ENCODE assay signal across 17 cellular contexts in the genomic region with DNA sequence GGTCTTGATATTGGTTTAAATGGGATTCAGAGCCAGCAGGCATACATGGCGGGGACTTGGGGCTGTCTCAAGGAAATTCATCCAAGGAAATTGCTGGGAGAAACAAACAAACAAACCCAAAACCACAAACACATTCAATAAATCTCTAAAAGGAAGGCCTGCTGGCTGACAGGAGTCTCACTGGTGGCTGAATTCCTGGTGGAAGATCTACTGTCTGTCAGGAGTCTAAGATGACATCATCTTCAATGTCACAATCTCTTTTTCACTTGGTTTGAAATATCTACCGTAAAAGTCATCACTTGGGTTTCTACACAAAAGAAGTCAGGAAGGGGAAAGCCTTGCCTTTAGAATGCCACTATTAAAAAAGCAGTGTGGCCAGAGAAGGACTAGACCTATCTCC.
"Had no signal": no experiment of that assay in that cellular context is flagged by ENCODE, and none has a peak within 500 bp of the region (broad histone marks: within the 10 kb centered on the region; RNA-seq: fewer than 3 reads in every experiment).

No MANE protein-coding gene starts in this region.

- DNase-seq: activated CD4-positive, alpha-beta T cell treated with anti-CD3 and anti-CD28 coated beads, Interleukin-2, amount 50 U/mL, for 48 hours; activated gamma-delta T cell treated with Interleukin-2 at 50 U/mL for 16 hours; adrenal gland; dermis blood vessel endothelial cell; gastrocnemius medialis; head of caudate nucleus; left ventricle myocardium superior; stimulated activated CD4-positive, alpha-beta T cell treated with anti-CD3 and anti-CD28 coated beads, Interleukin-12 subunit alpha, Interleukin-12 subunit beta, amount 100 ng/mL, for 4 hours; stimulated activated CD4-positive, alpha-beta T cell treated with anti-CD3 and anti-CD28 coated beads, Interleukin-1b, Interleukin-23, amount 100 ng/mL, for 48 hours; stimulated activated CD8-positive, alpha-beta memory T cell treated with anti-CD3 and anti-CD28 coated beads, Interleukin-4, amount 100 ng/mL, for 48 hours; stimulated activated naive CD4-positive, alpha-beta T cell had no signal

- H3K9me3 ChIP-seq: adrenal gland, gastrocnemius medialis, neutrophil had no signal

- H3K4me1 ChIP-seq: adrenal gland, parathyroid adenoma had no signal

- H3K36me3 ChIP-seq: adrenal gland, cardiac muscle cell, gastrocnemius medialis, neutrophil had no signal

- H3K27me3 ChIP-seq: adrenal gland, cardiac muscle cell, gastrocnemius medialis, neutrophil had no signal

- H3K9ac ChIP-seq: parathyroid adenoma had no signal

- H3K4me3 ChIP-seq: adrenal gland, cardiac muscle cell, gastrocnemius medialis had no signal

- ATAC-seq: activated naive CD4-positive, alpha-beta T cell treated with anti-CD3 and anti-CD28 coated beads, Interleukin-2, amount 50 U/mL, for 72 hours; gastrocnemius medialis; left ventricle myocardium superior; natural killer cell treated with Interleukin-12 subunit alpha and Interleukin-12 subunit beta and Interleukin-15 and Interleukin-18, amount 100 ng/mL, for 72 hours had no signal

- H2AFZ ChIP-seq: parathyroid adenoma had no signal

- H3K27ac ChIP-seq: adrenal gland, cardiac muscle cell, epithelial cell of prostate, gastrocnemius medialis, neutrophil, parathyroid adenoma had no signal

- H3K79me2 ChIP-seq: parathyroid adenoma had no signal
